1 cellular context compared by ENCODE assay signal in the genomic region with DNA sequence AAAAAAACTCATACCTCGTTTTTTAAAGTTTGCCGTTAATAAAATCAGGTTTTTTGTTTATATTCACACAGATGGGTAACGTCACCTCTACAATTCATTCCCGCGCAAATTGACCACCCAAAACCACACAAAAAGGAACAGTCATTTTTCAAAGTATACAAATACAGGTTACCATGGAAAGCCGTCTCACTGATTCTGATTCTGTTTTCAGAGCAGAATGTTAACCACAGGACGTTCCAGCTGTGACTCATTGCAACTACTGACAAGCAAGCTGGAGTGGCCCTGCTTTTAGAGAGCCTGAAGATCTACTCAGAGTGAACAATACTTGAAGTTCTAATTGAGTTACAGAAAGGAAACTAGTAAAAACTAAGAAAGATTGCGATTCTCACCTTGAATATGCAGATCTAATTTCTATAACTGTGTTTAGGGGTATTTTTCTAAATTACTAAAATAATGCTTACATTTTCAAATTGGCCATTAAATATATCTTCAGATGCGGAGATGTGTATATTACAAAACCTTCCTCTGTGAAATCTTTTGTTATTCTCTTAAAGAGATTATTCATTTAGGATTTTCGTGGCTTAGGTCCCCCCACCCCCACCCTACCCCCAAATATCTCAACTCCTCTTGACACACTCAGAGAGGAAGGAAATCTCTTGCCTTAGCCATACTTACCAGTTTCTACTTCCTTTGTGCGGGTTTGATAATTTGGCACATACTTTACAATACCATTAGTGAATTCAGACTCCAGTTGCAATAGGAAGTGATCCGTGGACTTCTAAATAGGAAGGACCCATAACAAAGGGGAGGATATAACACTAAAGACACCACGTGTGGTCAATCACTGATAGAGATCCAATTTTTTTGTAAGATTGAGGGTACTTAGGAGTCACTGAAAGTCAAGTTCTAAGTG.
TF ChIP-seq lines count a peak whose summit lies in the region.

No MANE protein-coding gene starts in this region.

TF ChIP-seq in GM12878, 131 proteins besides CTCF, POLR2A, EP300 and RAD21 (continued from another document):
- no peak for TF ChIP-seq ZNF592 (IDR thresholded peaks at IDR 0.05)
- TF ChIP-seq PML (IDR thresholded peaks at IDR 0.05; ENCODE audit: low read length), result 0 out of 2 replicates have a peak, but pooled peaks have one; percentile 41
- 0 out of 2 replicates have a peak, but pooled peaks have one; percentile 35 for TF ChIP-seq PAX5 (IDR thresholded peaks at IDR 0.05; ENCODE audit: borderline replicate concordance, low read depth, low read length)
- 0 out of 4 replicates have a peak, but pooled peaks of 1 of the 2 experiments have one; percentile 33 for TF ChIP-seq CEBPB (IDR thresholded peaks at IDR 0.05; ENCODE audit: borderline replicate concordance in 1 of 2, low read depth in 2 of 2, low read length in 2 of 2)
- no peak for TF ChIP-seq JUND (IDR thresholded peaks at IDR 0.05; ENCODE audit: low read depth, low read length)
- TF ChIP-seq ZNF622 (IDR thresholded peaks at IDR 0.05), result no peak
- TF ChIP-seq FOXK2 (IDR thresholded peaks at IDR 0.05), result no peak
- no peak for TF ChIP-seq CHD1 (IDR thresholded peaks at IDR 0.05; ENCODE audit: low read depth, low read length)
- 0 out of 2 replicates have a peak, but pooled peaks have one; percentile 16 for TF ChIP-seq IKZF1 (conservative IDR thresholded peaks at IDR 0.05)
- TF ChIP-seq FOS (IDR thresholded peaks at IDR 0.05; ENCODE audit: borderline replicate concordance, extremely low read depth, insufficient read length), result no peak
- peak; percentile 76 for TF ChIP-seq BCL11A (IDR thresholded peaks at IDR 0.05; ENCODE audit: low read depth, low read length)
- peak; percentile 81; the same call in 1 of the 2 replicates for TF ChIP-seq NFIC (IDR thresholded peaks at IDR 0.05; ENCODE audit: low read depth, low read length)
- 0 out of 2 replicates have a peak, but pooled peaks have one; percentile 7 for TF ChIP-seq MEF2A (IDR thresholded peaks at IDR 0.05; ENCODE audit: insufficient read depth, low read depth, low read length)
- TF ChIP-seq MXI1 (IDR thresholded peaks at IDR 0.05; ENCODE audit: low read depth, low read length), result 0 out of 2 replicates have a peak, but pooled peaks have one; percentile 24
- peak; percentile 39 for TF ChIP-seq PBX3 (IDR thresholded peaks at IDR 0.05; ENCODE audit: insufficient replicate concordance, low read depth, low read length)
- TF ChIP-seq CBFB (IDR thresholded peaks at IDR 0.05; ENCODE audit: low read depth), result peak; percentile 85
- 0 out of 2 replicates have a peak, but pooled peaks have one; percentile 29 for TF ChIP-seq EED (IDR thresholded peaks at IDR 0.05; ENCODE audit: low read depth)
- TF ChIP-seq PKNOX1 (IDR thresholded peaks at IDR 0.05), result peak; percentile 73
- TF ChIP-seq SMC3 (IDR thresholded peaks at IDR 0.05; ENCODE audit: borderline replicate concordance, low read length), result no peak
- TF ChIP-seq CBX5 (IDR thresholded peaks at IDR 0.05; ENCODE audit: low read depth), result peak; percentile 56; the same call in 1 of the 2 replicates
- peak; percentile 97 for TF ChIP-seq RUNX3 (IDR thresholded peaks at IDR 0.05; ENCODE audit: low read length)
- no peak for TF ChIP-seq GATAD2B (conservative IDR thresholded peaks at IDR 0.05; ENCODE audit: low read depth)
- TF ChIP-seq ATF7 (IDR thresholded peaks at IDR 0.05; ENCODE audit: low read depth), result peak; percentile 78
- no peak for TF ChIP-seq HDAC2 (IDR thresholded peaks at IDR 0.05)
- TF ChIP-seq CREB1 (IDR thresholded peaks at IDR 0.05; ENCODE audit: low read depth), result 0 out of 2 replicates have a peak, but pooled peaks have one; percentile 16
- TF ChIP-seq TCF12 (IDR thresholded peaks at IDR 0.05; ENCODE audit: low read depth, low read length), result peak; percentile 77; the same call in 1 of the 2 replicates
- TF ChIP-seq GABPA (IDR thresholded peaks at IDR 0.05; ENCODE audit: low read depth), result no peak
- peak; percentile 61; the same call in 1 of the 3 replicates for TF ChIP-seq POU2F2 (IDR thresholded peaks at IDR 0.05; ENCODE audit: borderline replicate concordance, low read depth, low read length)
- TF ChIP-seq CBX3 (IDR thresholded peaks at IDR 0.05; ENCODE audit: borderline replicate concordance, low read depth), result no peak
- peak; percentile 66; the same call in 1 of the 2 replicates for TF ChIP-seq FOXM1 (IDR thresholded peaks at IDR 0.05; ENCODE audit: low read depth, low read length)
- TF ChIP-seq IKZF2 (IDR thresholded peaks at IDR 0.05), result peak; percentile 48 to 60
